In the genomic region with DNA sequence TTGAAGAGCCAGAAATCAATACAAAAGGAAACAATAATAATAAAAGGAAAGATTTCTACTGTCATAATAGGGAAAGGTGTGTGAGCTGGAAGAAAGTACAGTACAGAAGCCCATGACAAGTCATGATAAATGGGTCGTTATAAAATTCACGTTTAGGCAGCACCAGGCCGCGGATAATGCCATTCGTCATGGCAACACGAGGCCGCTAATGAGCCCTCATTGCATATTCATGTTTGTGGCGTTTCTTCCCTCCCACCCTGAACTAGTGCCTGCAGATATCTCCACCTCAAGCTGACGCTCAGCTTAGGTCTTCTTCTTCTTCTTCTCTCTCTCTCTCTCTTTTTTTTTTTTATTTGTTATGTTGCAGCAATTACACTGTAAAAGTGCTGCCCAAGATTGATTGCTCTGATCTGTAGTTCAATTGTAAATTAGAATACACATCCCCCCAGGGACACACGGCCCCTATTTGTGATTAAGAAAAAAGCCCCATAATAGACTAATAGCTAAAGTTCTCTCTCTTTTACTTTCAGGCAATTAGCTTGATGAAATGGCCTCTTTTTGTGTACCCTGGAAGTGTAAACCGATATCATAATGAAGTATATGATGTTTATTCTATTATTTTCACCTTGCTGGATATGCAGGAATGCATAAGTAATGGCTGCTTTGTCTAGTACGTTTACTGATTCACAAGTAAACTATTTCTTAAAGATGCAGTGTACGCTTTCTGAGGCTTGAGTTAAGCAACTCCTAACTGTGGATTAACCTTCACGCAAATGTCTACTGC, we compare ENCODE assay signal across 15 cellular contexts.
DNase-seq lines count a peak whose midpoint lies in the region; ATAC-seq lines count a peak whose summit lies in the region.
"Had no signal": no experiment of that assay in that cellular context is flagged by ENCODE, and none has a peak within 500 bp of the region (broad histone marks: within the 10 kb centered on the region; RNA-seq: fewer than 3 reads in every experiment).

No MANE protein-coding gene starts in this region.

- in situ Hi-C loops in ACHN (cut with HindIII; ENCODE audit: low pct_ligation_motif_present, low pct_unique_long_range_greater_than_20kb, low sequenced_read_pairs) = no loop called here

- DNase-seq in ACHN (peak; percentile 63), HT1080 (ENCODE audit: low read depth) (peak; percentile 21), astrocyte of the hippocampus (ENCODE audit: low read depth, low spot score) (peak; percentile 77), kidney glomerular epithelial cell (lab: John Stamatoyannopoulos, UW) (peak; percentile 44), HuH-7.5 (ENCODE audit: low spot score) (no peak), C1 segment of cervical spinal cord (lab: John Stamatoyannopoulos, UW) (no peak)
- DNase-seq in stimulated activated CD4-positive, alpha-beta T cell treated with anti-CD3 and anti-CD28 coated beads, Interleukin-15, amount 100 ng/mL, for 24 hours = no peak
- DNase-seq: activated CD4-positive, CD25-positive, alpha-beta regulatory T cell; activated T-cell treated with anti-CD3 and anti-CD28 coated beads, Interleukin-2, amount 50 U/mL, for 24 hours; amygdala; effector CD4-positive, alpha-beta T cell; NCI-H1048; NCI-H774; upper lobe of right lung had no signal

- ATAC-seq in HG02759 (IDR thresholded peaks at IDR 0.05; ENCODE audit: unreplicated experiment) = no peak
- ATAC-seq: upper lobe of right lung had no signal

Comparison
In these comparisons a context has a peak if more than half of its experiments do, and no peak if none do; other contexts are left out.
1. DNase-seq: peak in ACHN (single experiment), HT1080 (single experiment), astrocyte of the hippocampus (single experiment) and kidney glomerular epithelial cell (single experiment); none in HuH-7.5 (single experiment), stimulated activated CD4-positive, alpha-beta T cell treated with anti-CD3 and anti-CD28 coated beads, Interleukin-15, amount 100 ng/mL, for 24 hours (single experiment) and C1 segment of cervical spinal cord (0 of 14).